8 cellular contexts compared by ENCODE assay signal in genomic region chr18:3447895-3448844, GRCh38. TPM values are rescaled to one million over a fixed set of nuclear protein-coding genes. Genes with fewer than 3 reads are reported as not detected.
DNase-seq lines count a peak whose midpoint lies in the region; ATAC-seq and TF ChIP-seq lines count a peak whose summit lies in the region.

No MANE protein-coding gene starts in this region.

- H3K27me3 Mint-ChIP-seq in CD4-positive, alpha-beta memory T cell = peaks cover 0 to 6% of the 10 kb centered on the region in 2 donors
- no peaks in the 10 kb centered on the region for H3K27me3 Mint-ChIP-seq in activated CD8-positive, alpha-beta T cell treated with anti-CD3 and anti-CD28 coated beads for 36 hours

- POLR2A ChIA-PET in CD4-positive, alpha-beta memory T cell (lab: Charles Lee; ENCODE audit: partially characterized antibody) = interaction anchor here (0.6 to 9.7 kb wide), 32 partner anchors 9 to 811 kb away, joined by 3 to 164 read pairs (median 5); partner anchors contain the start of genes LPIN2, MYL12A and MYL12B
- POLR2A ChIA-PET in activated CD8-positive, alpha-beta T cell treated with anti-CD3 and anti-CD28 coated beads for 36 hours (lab: Charles Lee) = interaction anchor here (0.5 to 3.0 kb wide), 12 partner anchors 13 to 217 kb away, joined by 3 to 11 read pairs (median 4); no protein-coding TSS in a partner anchor

- H3K27ac ChIP-seq in CD4-positive, alpha-beta memory T cell (ENCODE audit: low read depth, low read length) = peak overlapping the region; percentile 94

- intact Hi-C loops in CD4-positive, alpha-beta memory T cell (cut with micrococcal nuclease) = loop anchor here (1.0 to 10.0 kb wide), 10 partner anchors 10 to 1849 kb away; partner anchors contain the start of genes LPIN2, MYL12B and SMCHD1
- intact Hi-C loops in activated CD8-positive, alpha-beta T cell treated with anti-CD3 and anti-CD28 coated beads for 36 hours (cut with micrococcal nuclease) = no loop called here

- H3K4me1 Mint-ChIP-seq in CD4-positive, alpha-beta memory T cell = peaks cover 9 to 53% (median 22%) of the 10 kb centered on the region in 4 donors
- H3K4me1 Mint-ChIP-seq in activated CD8-positive, alpha-beta T cell treated with anti-CD3 and anti-CD28 coated beads for 36 hours (ENCODE audit: low read depth) = peaks cover 19% of the 10 kb centered on the region

- H3K27me3 ChIP-seq in CD4-positive, alpha-beta memory T cell (ENCODE audit: insufficient read depth, low read length) = no peaks in the 10 kb centered on the region

- CTCF ChIA-PET in CD4-positive, alpha-beta memory T cell (lab: Charles Lee; ENCODE audit: partially characterized antibody) = interaction anchor here (0.7 to 3.8 kb wide), 13 partner anchors 8 to 218 kb away, joined by 3 to 29 read pairs (median 5); no protein-coding TSS in a partner anchor
- CTCF ChIA-PET in activated CD8-positive, alpha-beta T cell treated with anti-CD3 and anti-CD28 coated beads for 36 hours (lab: Charles Lee) = interaction anchor here (0.6 to 3.5 kb wide), 10 partner anchors 8 to 218 kb away, joined by 3 to 21 read pairs (median 4); no protein-coding TSS in a partner anchor

- H3K9me3 ChIP-seq in CD4-positive, alpha-beta memory T cell (ENCODE audit: control insufficient read depth in 1 of 2, low read length in 2 of 2) = no peaks in the 10 kb centered on the region

- no peaks in the 10 kb centered on the region for H3K36me3 ChIP-seq in CD4-positive, alpha-beta memory T cell (ENCODE audit: insufficient read depth, low read length)

- H3K4me1 ChIP-seq in CD4-positive, alpha-beta memory T cell (ENCODE audit: insufficient read depth, low read length) = peaks cover 21% of the 10 kb centered on the region

- H3K4me3 Mint-ChIP-seq in CD4-positive, alpha-beta memory T cell = peak overlapping the region; percentile 93 to 98 (median 96)
- H3K4me3 Mint-ChIP-seq in activated CD8-positive, alpha-beta T cell treated with anti-CD3 and anti-CD28 coated beads for 36 hours = peak overlapping the region; percentile 94

- TF ChIP-seq CTCF in activated CD8-positive, alpha-beta T cell treated with anti-CD3 and anti-CD28 coated beads for 36 hours (IDR thresholded peaks at IDR 0.05) = no peak

- H3K27ac Mint-ChIP-seq in CD4-positive, alpha-beta memory T cell = peak overlapping the region; percentile 99 to 100 (median 100)
- peak overlapping the region; percentile 92 for H3K27ac Mint-ChIP-seq in activated CD8-positive, alpha-beta T cell treated with anti-CD3 and anti-CD28 coated beads for 36 hours

- H3K4me3 ChIP-seq in CD4-positive, alpha-beta memory T cell (ENCODE audit: low read length in 2 of 2) = peak overlapping the region; percentile 74 to 84

- ATAC-seq in GM19463 (IDR thresholded peaks at IDR 0.05; ENCODE audit: unreplicated experiment) = peak; percentile 64
- peak; percentile 69 for ATAC-seq in activated CD8-positive, alpha-beta T cell treated with anti-CD3 and anti-CD28 coated beads for 36 hours

- H3K36me3 Mint-ChIP-seq in CD4-positive, alpha-beta memory T cell = peaks cover 0 to 32% of the 10 kb centered on the region in 2 donors
- peaks cover 20% of the 10 kb centered on the region for H3K36me3 Mint-ChIP-seq in activated CD8-positive, alpha-beta T cell treated with anti-CD3 and anti-CD28 coated beads for 36 hours (ENCODE audit: low read depth)

- peaks cover 0 to 2% (median 0%) of the 10 kb centered on the region in 8 donors for H3K9me3 Mint-ChIP-seq in CD4-positive, alpha-beta memory T cell
- H3K9me3 Mint-ChIP-seq in activated CD8-positive, alpha-beta T cell treated with anti-CD3 and anti-CD28 coated beads for 36 hours = no peaks in the 10 kb centered on the region

- DNase-seq in CD4-positive, alpha-beta memory T cell = peak; percentile 84 to 91 (median 89)
- DNase-seq in HK-2 (ENCODE audit: unreplicated experiment) (peak; percentile 93), NCI-H82 (lab: John Stamatoyannopoulos, UW) (peak; percentile 99), medulla oblongata (ENCODE audit: extremely low spot score) (peak; percentile 97)
- DNase-seq in activated CD8-positive, alpha-beta T cell treated with anti-CD3 and anti-CD28 coated beads for 36 hours = peak; percentile 92
- peak; percentile 82 for DNase-seq in effector CD4-positive, alpha-beta T cell
- DNase-seq in stimulated activated CD4-positive, alpha-beta T cell treated with anti-CD3 and anti-CD28 coated beads, TNF-alpha, amount 100 ng/mL, for 48 hours (ENCODE audit: low read depth in 3 of 3) = peak in 2 of 3 donors; percentile 80 to 83

RNA-seq across cellular contexts. Expression of gene TGIF1, which starts 1.8 kb away (rescaled TPM):
- total RNA-seq in CD4-positive, alpha-beta memory T cell = 10 to 100 TPM; 90.0 to 95.1 TPM
- polyA plus RNA-seq in CD4-positive, alpha-beta memory T cell = 10 to 100 TPM; 69.6 to 85.8 TPM
- total RNA-seq in activated CD8-positive, alpha-beta T cell treated with anti-CD3 and anti-CD28 coated beads for 36 hours = 10 to 100 TPM; 33.3 to 34.5 TPM

Comparison
In these comparisons a context has a peak if more than half of its experiments do, and no peak if none do; other contexts are left out.
1. Peak in every context shown above with its lines: DNase-seq, ATAC-seq, H3K4me3 ChIP-seq and H3K27ac ChIP-seq.